ENCODE assay signal across 1 cellular context in the genomic region with DNA sequence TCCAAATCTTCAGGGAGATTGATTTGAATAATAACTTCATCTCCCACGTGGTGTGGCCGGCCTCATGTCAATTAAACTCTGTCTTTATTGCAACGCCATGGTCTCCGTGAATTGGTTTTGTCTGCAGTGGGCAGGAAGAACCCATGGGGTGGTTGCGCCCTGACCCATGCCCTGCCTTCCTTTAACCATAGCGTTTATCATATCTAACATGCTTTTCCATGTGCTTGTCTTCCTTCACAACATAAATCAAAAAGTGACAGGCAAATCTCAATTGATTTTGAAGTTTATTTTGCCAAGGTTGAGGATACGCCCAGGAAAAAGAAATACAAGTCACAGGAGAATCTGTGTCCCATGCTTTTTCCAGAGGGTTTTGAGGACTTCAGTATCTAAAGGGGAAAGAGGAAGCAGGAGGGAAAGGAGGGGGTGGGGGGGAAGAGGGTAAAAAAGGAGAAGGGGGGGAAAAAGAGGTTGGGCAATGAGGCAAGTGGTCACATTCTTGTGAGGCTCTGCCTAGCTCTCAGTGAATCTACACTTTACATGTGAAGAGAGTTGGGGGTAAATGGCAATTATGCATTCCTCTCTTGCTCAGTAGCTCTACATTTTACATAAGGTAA.
TF ChIP-seq lines count a peak whose summit lies in the region.

No MANE protein-coding gene starts in this region.

TF ChIP-seq in GM23338, 12 proteins besides CTCF, POLR2A, EP300 and RAD21 (continued from another document):
- TF ChIP-seq, protein P1, sequence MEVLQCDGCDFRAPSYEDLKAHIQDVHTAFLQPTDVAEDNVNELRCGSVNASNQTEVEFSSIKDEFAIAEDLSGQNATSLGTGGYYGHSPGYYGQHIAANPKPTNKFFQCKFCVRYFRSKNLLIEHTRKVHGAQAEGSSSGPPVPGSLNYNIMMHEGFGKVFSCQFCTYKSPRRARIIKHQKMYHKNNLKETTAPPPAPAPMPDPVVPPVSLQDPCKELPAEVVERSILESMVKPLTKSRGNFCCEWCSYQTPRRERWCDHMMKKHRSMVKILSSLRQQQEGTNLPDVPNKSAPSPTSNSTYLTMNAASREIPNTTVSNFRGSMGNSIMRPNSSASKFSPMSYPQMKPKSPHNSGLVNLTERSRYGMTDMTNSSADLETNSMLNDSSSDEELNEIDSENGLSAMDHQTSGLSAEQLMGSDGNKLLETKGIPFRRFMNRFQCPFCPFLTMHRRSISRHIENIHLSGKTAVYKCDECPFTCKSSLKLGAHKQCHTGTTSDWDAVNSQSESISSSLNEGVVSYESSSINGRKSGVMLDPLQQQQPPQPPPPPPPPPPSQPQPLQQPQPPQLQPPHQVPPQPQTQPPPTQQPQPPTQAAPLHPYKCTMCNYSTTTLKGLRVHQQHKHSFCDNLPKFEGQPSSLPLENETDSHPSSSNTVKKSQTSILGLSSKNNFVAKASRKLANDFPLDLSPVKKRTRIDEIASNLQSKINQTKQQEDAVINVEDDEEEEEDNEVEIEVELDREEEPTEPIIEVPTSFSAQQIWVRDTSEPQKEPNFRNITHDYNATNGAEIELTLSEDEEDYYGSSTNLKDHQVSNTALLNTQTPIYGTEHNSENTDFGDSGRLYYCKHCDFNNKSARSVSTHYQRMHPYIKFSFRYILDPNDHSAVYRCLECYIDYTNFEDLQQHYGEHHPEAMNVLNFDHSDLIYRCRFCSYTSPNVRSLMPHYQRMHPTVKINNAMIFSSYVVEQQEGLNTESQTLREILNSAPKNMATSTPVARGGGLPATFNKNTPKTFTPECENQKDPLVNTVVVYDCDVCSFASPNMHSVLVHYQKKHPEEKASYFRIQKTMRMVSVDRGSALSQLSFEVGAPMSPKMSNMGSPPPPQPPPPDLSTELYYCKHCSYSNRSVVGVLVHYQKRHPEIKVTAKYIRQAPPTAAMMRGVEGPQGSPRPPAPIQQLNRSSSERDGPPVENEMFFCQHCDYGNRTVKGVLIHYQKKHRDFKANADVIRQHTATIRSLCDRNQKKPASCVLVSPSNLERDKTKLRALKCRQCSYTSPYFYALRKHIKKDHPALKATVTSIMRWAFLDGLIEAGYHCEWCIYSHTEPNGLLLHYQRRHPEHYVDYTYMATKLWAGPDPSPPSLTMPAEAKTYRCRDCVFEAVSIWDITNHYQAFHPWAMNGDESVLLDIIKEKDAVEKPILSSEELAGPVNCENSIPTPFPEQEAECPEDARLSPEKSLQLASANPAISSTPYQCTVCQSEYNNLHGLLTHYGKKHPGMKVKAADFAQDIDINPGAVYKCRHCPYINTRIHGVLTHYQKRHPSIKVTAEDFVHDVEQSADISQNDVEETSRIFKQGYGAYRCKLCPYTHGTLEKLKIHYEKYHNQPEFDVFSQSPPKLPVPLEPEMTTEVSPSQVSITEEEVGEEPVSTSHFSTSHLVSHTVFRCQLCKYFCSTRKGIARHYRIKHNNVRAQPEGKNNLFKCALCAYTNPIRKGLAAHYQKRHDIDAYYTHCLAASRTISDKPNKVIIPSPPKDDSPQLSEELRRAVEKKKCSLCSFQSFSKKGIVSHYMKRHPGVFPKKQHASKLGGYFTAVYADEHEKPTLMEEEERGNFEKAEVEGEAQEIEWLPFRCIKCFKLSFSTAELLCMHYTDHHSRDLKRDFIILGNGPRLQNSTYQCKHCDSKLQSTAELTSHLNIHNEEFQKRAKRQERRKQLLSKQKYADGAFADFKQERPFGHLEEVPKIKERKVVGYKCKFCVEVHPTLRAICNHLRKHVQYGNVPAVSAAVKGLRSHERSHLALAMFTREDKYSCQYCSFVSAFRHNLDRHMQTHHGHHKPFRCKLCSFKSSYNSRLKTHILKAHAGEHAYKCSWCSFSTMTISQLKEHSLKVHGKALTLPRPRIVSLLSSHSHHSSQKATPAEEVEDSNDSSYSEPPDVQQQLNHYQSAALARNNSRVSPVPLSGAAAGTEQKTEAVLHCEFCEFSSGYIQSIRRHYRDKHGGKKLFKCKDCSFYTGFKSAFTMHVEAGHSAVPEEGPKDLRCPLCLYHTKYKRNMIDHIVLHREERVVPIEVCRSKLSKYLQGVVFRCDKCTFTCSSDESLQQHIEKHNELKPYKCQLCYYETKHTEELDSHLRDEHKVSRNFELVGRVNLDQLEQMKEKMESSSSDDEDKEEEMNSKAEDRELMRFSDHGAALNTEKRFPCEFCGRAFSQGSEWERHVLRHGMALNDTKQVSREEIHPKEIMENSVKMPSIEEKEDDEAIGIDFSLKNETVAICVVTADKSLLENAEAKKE (CRISPR knock-in tag; IDR thresholded peaks at IDR 0.05) = no peak
- no peak for TF ChIP-seq JUNB (IDR thresholded peaks at IDR 0.05; ENCODE audit: unreplicated experiment)
- TF ChIP-seq EZH2 (IDR thresholded peaks at IDR 0.05; ENCODE audit: low read depth, unreplicated experiment) = no peak
- TF ChIP-seq, protein P2, sequence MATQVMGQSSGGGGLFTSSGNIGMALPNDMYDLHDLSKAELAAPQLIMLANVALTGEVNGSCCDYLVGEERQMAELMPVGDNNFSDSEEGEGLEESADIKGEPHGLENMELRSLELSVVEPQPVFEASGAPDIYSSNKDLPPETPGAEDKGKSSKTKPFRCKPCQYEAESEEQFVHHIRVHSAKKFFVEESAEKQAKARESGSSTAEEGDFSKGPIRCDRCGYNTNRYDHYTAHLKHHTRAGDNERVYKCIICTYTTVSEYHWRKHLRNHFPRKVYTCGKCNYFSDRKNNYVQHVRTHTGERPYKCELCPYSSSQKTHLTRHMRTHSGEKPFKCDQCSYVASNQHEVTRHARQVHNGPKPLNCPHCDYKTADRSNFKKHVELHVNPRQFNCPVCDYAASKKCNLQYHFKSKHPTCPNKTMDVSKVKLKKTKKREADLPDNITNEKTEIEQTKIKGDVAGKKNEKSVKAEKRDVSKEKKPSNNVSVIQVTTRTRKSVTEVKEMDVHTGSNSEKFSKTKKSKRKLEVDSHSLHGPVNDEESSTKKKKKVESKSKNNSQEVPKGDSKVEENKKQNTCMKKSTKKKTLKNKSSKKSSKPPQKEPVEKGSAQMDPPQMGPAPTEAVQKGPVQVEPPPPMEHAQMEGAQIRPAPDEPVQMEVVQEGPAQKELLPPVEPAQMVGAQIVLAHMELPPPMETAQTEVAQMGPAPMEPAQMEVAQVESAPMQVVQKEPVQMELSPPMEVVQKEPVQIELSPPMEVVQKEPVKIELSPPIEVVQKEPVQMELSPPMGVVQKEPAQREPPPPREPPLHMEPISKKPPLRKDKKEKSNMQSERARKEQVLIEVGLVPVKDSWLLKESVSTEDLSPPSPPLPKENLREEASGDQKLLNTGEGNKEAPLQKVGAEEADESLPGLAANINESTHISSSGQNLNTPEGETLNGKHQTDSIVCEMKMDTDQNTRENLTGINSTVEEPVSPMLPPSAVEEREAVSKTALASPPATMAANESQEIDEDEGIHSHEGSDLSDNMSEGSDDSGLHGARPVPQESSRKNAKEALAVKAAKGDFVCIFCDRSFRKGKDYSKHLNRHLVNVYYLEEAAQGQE (IDR thresholded peaks at IDR 0.05; ENCODE audit: unreplicated experiment) = no peak
- no peak for TF ChIP-seq STAT1 (IDR thresholded peaks at IDR 0.05; ENCODE audit: unreplicated experiment)
